16 cellular contexts compared by ENCODE assay signal in genomic region chr12:125341422-125341821, GRCh38.
DNase-seq lines count a peak whose midpoint lies in the region; FAIRE-seq and TF ChIP-seq lines count a peak whose summit lies in the region.
"Had no signal": no experiment of that assay in that cellular context is flagged by ENCODE, and none has a peak within 500 bp of the region (broad histone marks: within the 10 kb centered on the region; RNA-seq: fewer than 3 reads in every experiment).

No MANE protein-coding gene starts in this region.

- H3K36me3 ChIP-seq in mesenchymal stem cell (ENCODE audit: control insufficient read depth in 1 of 2, insufficient read depth in 2 of 2, low read depth in 1 of 2, low read length in 2 of 2) = no peaks in the 10 kb centered on the region
- H3K36me3 ChIP-seq: BLaER1 treated with 17β-estradiol and CSF1 and Interleukin-3, amounts not matched to agents 10 nM and 100 nM had no signal

- H3K23ac ChIP-seq in mesenchymal stem cell (ENCODE audit: low read length in 2 of 2) = no peak overlapping the region

- no peaks in the 10 kb centered on the region for H3K4me1 ChIP-seq in mesenchymal stem cell (ENCODE audit: control insufficient read depth, insufficient read depth, low read depth, low read length)

- no peak overlapping the region for H2AFZ ChIP-seq in mesenchymal stem cell (ENCODE audit: low read depth, low read length)

- no peak overlapping the region for H4K8ac ChIP-seq in mesenchymal stem cell (ENCODE audit: low read length)

- H4K91ac ChIP-seq in mesenchymal stem cell (ENCODE audit: low read length) = no peak overlapping the region

- no peak for TF ChIP-seq CTCF in LNCaP clone FGC (IDR thresholded peaks at IDR 0.05; ENCODE audit: control insufficient read depth, extremely low read depth, insufficient read depth)

- peak overlapping the region; percentile 66 for H3K9ac ChIP-seq in mesenchymal stem cell (ENCODE audit: low read length)
- H3K9ac ChIP-seq: BLaER1 treated with 17β-estradiol and CSF1 and Interleukin-3, amounts not matched to agents 10 nM and 100 nM had no signal

- FAIRE-seq in colon (lab: Jason Lieb, UNC) (peak; percentile 60), GM12891 (lab: Jason Lieb, UNC) (no peak)
- FAIRE-seq: GM12878, GM19239, H1, HepG2 had no signal

- no peak for TF ChIP-seq POLR2A in GM12891 (IDR thresholded peaks at IDR 0.05; ENCODE audit: low read depth, low read length)

- H3K4me2 ChIP-seq in mesenchymal stem cell (ENCODE audit: low read length, poor library complexity, severe bottlenecking) = no peak overlapping the region

- peak; percentile 39 for DNase-seq in LNCaP clone FGC (ENCODE audit: low read depth)
- DNase-seq in mesenchymal stem cell = no peak
- DNase-seq in GM12891 (ENCODE audit: insufficient read length, low spot score) = no peak
- no peak for DNase-seq in DMS79 (lab: John Stamatoyannopoulos, UW)
- DNase-seq in NCI-H345 treated with DMSO at 0.1 percent for 48 hours (lab: John Stamatoyannopoulos, UW; ENCODE audit: unreplicated experiment) = no peak
- no peak for DNase-seq in NK-92 (lab: John Stamatoyannopoulos, UW; ENCODE audit: unreplicated experiment)
- DNase-seq: 8988T; CD8-positive, alpha-beta T cell; DND-41; H9 had no signal

- no peak overlapping the region for H3K14ac ChIP-seq in mesenchymal stem cell (ENCODE audit: low read length in 2 of 2)

- H3K27ac ChIP-seq in mesenchymal stem cell (ENCODE audit: low read length, poor library complexity, severe bottlenecking) = no peak overlapping the region
- H3K27ac ChIP-seq: BLaER1 treated with 17β-estradiol and CSF1 and Interleukin-3, amounts not matched to agents 10 nM and 100 nM had no signal

- no peak overlapping the region for H2BK12ac ChIP-seq in mesenchymal stem cell (ENCODE audit: low read length in 2 of 2)

- no peaks in the 10 kb centered on the region for H3K9me3 ChIP-seq in mesenchymal stem cell (ENCODE audit: control insufficient read depth, low read length)
- H3K9me3 ChIP-seq: BLaER1 treated with 17β-estradiol and CSF1 and Interleukin-3, amounts not matched to agents 10 nM and 100 nM had no signal

- 40% methylated on average over 1 of the region's 1 CpG for WGBS in mesenchymal stem cell

- no peak overlapping the region for H2AK5ac ChIP-seq in mesenchymal stem cell (ENCODE audit: low read length, severe bottlenecking)

- no peaks in the 10 kb centered on the region for H3K27me3 ChIP-seq in mesenchymal stem cell (ENCODE audit: control insufficient read depth in 1 of 2, insufficient read depth in 1 of 2, low read length in 2 of 2)
- H3K27me3 ChIP-seq: BLaER1 treated with 17β-estradiol and CSF1 and Interleukin-3, amounts not matched to agents 10 nM and 100 nM had no signal

- H3K4ac ChIP-seq in mesenchymal stem cell (ENCODE audit: low read depth in 1 of 2, low read length in 2 of 2) = no peak overlapping the region

- H3K4me3 ChIP-seq in LNCaP clone FGC (ENCODE audit: low read depth, low read length) (no peak overlapping the region), mesenchymal stem cell (ENCODE audit: insufficient read depth in 1 of 2, low read depth in 1 of 2, low read length in 2 of 2) (no peak overlapping the region)
- H3K4me3 ChIP-seq: BLaER1 treated with 17β-estradiol and CSF1 and Interleukin-3, amounts not matched to agents 10 nM and 100 nM; GM12878 had no signal

- H2BK120ac ChIP-seq in mesenchymal stem cell (ENCODE audit: low read depth, low read length) = no peak overlapping the region

- H3K79me1 ChIP-seq in mesenchymal stem cell (replicated peaks; ENCODE audit: low read length, poor library complexity, severe bottlenecking) = no peaks in the 10 kb centered on the region

- H2BK15ac ChIP-seq in mesenchymal stem cell (ENCODE audit: low read depth, poor library complexity, severe bottlenecking) = no peak overlapping the region

- H2BK5ac ChIP-seq in mesenchymal stem cell (ENCODE audit: low read depth, low read length, poor library complexity, severe bottlenecking) = no peak overlapping the region

- H3K18ac ChIP-seq in mesenchymal stem cell (ENCODE audit: low read depth in 1 of 2, low read length in 2 of 2) = no peak overlapping the region

TF ChIP-seq in GM12891, 5 proteins besides CTCF, POLR2A, EP300 and RAD21:
- TF ChIP-seq POLR2AphosphoS5 (IDR thresholded peaks at IDR 0.05; ENCODE audit: low read depth, low read length) (no peak), SPI1 (IDR thresholded peaks at IDR 0.05; ENCODE audit: low read depth, low read length) (no peak)
